In the genomic region with DNA sequence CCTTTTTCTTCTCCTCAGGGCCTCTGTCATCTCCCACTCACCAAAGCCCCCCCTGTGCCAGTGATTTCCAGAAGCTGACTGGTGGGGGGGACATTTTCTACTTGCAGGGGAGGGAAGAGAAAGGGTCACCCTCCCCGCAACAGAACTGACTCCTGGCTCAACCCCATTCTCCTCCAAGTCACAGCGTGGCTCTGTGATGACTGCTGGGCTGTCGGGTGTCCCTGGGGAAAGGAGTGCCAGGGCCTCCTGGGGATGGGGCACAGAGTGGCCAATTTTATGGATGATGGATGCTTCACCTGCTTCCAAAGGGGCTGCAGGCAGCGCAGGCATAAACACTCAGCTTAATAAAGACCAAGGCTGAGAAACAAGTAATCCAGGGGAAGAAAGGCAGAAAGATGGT, we compare ENCODE assay signal across 22 cellular contexts.
"Had no signal": no experiment of that assay in that cellular context is flagged by ENCODE, and none has a peak within 500 bp of the region (broad histone marks: within the 10 kb centered on the region; RNA-seq: fewer than 3 reads in every experiment).

No MANE protein-coding gene starts in this region.

- H3K27ac ChIP-seq: coronary artery, pancreas, prostate gland, skin epidermis, stomach, thoracic aorta, transverse colon had no signal

- H3K36me3 Mint-ChIP-seq: naive thymus-derived CD8-positive, alpha-beta T cell had no signal

- H3K4me1 Mint-ChIP-seq: endodermal cell; naive thymus-derived CD8-positive, alpha-beta T cell had no signal

- H3K9me3 Mint-ChIP-seq: naive thymus-derived CD8-positive, alpha-beta T cell had no signal

- H3K4me1 ChIP-seq: pancreas, prostate gland, stomach, transverse colon had no signal

- H3K4me3 Mint-ChIP-seq: endodermal cell; naive thymus-derived CD8-positive, alpha-beta T cell had no signal

- H3K9me3 ChIP-seq: pancreas, prostate gland, thoracic aorta, transverse colon had no signal

- H3K27ac Mint-ChIP-seq: endodermal cell; naive thymus-derived CD8-positive, alpha-beta T cell had no signal

- H3K27me3 ChIP-seq: pancreas, stomach, transverse colon had no signal

- DNase-seq: effector CD4-positive, alpha-beta T cell; endodermal cell; erythroblast; foreskin melanocyte; head of caudate nucleus; hippocampal formation; kidney glomerular epithelial cell; mesendoderm; mucosa of descending colon; nucleus accumbens; retina; stimulated activated CD4-positive, alpha-beta T cell treated with anti-CD3 and anti-CD28 coated beads, Interleukin-12 subunit alpha, Interleukin-12 subunit beta, amount 100 ng/mL, for 4 hours; stimulated activated naive CD4-positive, alpha-beta T cell; stomach; substantia nigra; transverse colon had no signal

- H3K4me3 ChIP-seq: coronary artery, mucosa of descending colon, pancreas, prostate gland, skin epidermis, stomach, thoracic aorta, transverse colon had no signal

- H3K36me3 ChIP-seq: pancreas, prostate gland, stomach, thoracic aorta, transverse colon had no signal
